Comparison of ENCODE assay signal across 1 cellular context in genomic region chr16:4067262-4068001, GRCh38.
A peak's percentile ranks its signal among the peaks of the same experiment; 100 is the strongest.
TF ChIP-seq lines count a peak whose summit lies in the region.

No MANE protein-coding gene starts in this region.

TF ChIP-seq in HepG2, 621 proteins besides CTCF, POLR2A, EP300 and RAD21 (continued from another document):
- TF ChIP-seq, protein P1, sequence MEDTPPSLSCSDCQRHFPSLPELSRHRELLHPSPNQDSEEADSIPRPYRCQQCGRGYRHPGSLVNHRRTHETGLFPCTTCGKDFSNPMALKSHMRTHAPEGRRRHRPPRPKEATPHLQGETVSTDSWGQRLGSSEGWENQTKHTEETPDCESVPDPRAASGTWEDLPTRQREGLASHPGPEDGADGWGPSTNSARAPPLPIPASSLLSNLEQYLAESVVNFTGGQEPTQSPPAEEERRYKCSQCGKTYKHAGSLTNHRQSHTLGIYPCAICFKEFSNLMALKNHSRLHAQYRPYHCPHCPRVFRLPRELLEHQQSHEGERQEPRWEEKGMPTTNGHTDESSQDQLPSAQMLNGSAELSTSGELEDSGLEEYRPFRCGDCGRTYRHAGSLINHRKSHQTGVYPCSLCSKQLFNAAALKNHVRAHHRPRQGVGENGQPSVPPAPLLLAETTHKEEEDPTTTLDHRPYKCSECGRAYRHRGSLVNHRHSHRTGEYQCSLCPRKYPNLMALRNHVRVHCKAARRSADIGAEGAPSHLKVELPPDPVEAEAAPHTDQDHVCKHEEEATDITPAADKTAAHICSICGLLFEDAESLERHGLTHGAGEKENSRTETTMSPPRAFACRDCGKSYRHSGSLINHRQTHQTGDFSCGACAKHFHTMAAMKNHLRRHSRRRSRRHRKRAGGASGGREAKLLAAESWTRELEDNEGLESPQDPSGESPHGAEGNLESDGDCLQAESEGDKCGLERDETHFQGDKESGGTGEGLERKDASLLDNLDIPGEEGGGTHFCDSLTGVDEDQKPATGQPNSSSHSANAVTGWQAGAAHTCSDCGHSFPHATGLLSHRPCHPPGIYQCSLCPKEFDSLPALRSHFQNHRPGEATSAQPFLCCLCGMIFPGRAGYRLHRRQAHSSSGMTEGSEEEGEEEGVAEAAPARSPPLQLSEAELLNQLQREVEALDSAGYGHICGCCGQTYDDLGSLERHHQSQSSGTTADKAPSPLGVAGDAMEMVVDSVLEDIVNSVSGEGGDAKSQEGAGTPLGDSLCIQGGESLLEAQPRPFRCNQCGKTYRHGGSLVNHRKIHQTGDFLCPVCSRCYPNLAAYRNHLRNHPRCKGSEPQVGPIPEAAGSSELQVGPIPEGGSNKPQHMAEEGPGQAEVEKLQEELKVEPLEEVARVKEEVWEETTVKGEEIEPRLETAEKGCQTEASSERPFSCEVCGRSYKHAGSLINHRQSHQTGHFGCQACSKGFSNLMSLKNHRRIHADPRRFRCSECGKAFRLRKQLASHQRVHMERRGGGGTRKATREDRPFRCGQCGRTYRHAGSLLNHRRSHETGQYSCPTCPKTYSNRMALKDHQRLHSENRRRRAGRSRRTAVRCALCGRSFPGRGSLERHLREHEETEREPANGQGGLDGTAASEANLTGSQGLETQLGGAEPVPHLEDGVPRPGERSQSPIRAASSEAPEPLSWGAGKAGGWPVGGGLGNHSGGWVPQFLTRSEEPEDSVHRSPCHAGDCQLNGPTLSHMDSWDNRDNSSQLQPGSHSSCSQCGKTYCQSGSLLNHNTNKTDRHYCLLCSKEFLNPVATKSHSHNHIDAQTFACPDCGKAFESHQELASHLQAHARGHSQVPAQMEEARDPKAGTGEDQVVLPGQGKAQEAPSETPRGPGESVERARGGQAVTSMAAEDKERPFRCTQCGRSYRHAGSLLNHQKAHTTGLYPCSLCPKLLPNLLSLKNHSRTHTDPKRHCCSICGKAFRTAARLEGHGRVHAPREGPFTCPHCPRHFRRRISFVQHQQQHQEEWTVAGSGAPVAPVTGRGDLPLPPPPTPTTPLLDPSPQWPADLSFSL (CRISPR knock-in tag; IDR thresholded peaks at IDR 0.05), result no peak
- TF ChIP-seq RARA (CRISPR knock-in tag; IDR thresholded peaks at IDR 0.05), result 0 out of 2 replicates have a peak, but pooled peaks have one; percentile 4
- TF ChIP-seq HNF4A (CRISPR knock-in tag; IDR thresholded peaks at IDR 0.05), result peak; percentile 27; the same call in 1 of the 2 replicates
- no peak for TF ChIP-seq NFYC (CRISPR knock-in tag; IDR thresholded peaks at IDR 0.05)
- TF ChIP-seq ZNF563 (CRISPR knock-in tag; IDR thresholded peaks at IDR 0.05), result no peak
- peak; percentile 81 for TF ChIP-seq MAFF (IDR thresholded peaks at IDR 0.05; ENCODE audit: low read depth, low read length)
- TF ChIP-seq HNF4G (IDR thresholded peaks at IDR 0.05; ENCODE audit: borderline replicate concordance, low read depth, low read length), result no peak
- TF ChIP-seq HNF4G (CRISPR knock-in tag; IDR thresholded peaks at IDR 0.05; ENCODE audit: borderline replicate concordance, low read depth), result no peak
- no peak for TF ChIP-seq KDM5B (CRISPR knock-in tag; IDR thresholded peaks at IDR 0.05; ENCODE audit: borderline replicate concordance)
- TF ChIP-seq SAP130 (CRISPR knock-in tag; IDR thresholded peaks at IDR 0.05; ENCODE audit: low read depth), result 0 out of 2 replicates have a peak, but pooled peaks have one; percentile 24
